Comparison of ENCODE assay signal across 7 cellular contexts in the genomic region with DNA sequence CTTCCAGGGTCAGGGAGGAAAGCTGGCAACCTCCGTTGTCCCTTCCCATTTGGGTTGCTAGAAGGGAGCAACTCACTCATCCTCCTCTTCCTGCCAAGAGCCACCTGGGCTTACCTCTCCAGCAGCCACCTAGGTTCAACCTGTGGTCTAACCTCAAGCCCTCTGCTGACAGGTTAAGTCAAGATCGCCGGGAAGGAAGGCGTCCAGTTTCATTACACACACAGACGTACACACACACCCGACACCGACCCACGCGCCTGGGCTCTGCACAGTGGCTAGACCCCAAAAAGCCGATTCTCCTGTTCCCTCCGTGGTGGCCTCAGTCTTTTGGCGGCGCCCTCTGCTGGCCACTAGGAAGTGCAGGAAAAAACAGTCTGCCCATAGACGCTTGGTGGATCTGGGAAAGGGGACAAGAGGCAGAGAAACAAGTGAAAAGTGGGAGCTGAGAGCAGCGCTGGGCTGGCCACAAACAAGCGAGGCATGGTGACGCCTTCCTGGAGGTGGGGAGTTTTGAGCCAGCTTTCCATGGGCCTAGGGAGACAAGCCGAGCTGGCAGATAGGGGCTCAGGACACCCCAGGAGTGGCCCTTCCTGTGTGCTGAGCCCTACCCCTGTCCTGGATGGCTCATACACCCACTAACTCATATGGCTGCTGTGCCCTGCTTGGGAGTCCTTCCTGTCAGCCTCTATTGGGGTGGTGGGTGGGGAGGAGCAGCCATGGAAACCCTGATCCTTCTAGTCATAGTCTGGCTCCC. TPM values are rescaled to one million over a fixed set of nuclear protein-coding genes. Genes with fewer than 3 reads are reported as not detected.
DNase-seq lines count a peak whose midpoint lies in the region; ATAC-seq and TF ChIP-seq lines count a peak whose summit lies in the region.

No MANE protein-coding gene starts in this region.

- peak overlapping the region; percentile 62 for H3K4me3 ChIP-seq in thymus (ENCODE audit: low read length)

- peaks cover 19% of the 10 kb centered on the region for H3K27me3 ChIP-seq in thymus (ENCODE audit: control insufficient read depth, insufficient read depth)

- TF ChIP-seq EP300 in Ishikawa (IDR thresholded peaks at IDR 0.05; ENCODE audit: borderline replicate concordance): no peak

- peak; percentile 26 for ATAC-seq in GM19043 (IDR thresholded peaks at IDR 0.05; ENCODE audit: low read depth, unreplicated experiment)
- ATAC-seq in omental fat pad (ENCODE audit: low FRiP score): peak; percentile 48
- no peak for ATAC-seq in GM21367 (IDR thresholded peaks at IDR 0.05; ENCODE audit: unreplicated experiment)

- no peaks in the 10 kb centered on the region for H3K9me3 ChIP-seq in thymus (ENCODE audit: control insufficient read depth)

- no peaks in the 10 kb centered on the region for H3K36me3 ChIP-seq in thymus (ENCODE audit: control insufficient read depth, insufficient read depth)

- peaks cover 12% of the 10 kb centered on the region for H3K4me1 ChIP-seq in thymus (ENCODE audit: control insufficient read depth, insufficient read depth, low read length)

- DNase-seq in activated CD8-positive, alpha-beta memory T cell treated with anti-CD3 and anti-CD28 coated beads, Interleukin-2, amount 50 U/mL, for 4 hours: peak; percentile 64
- DNase-seq in fibroblast of gingiva (ENCODE audit: low read depth) (peak; percentile 65), omental fat pad (ENCODE audit: low spot score) (no peak)

- no peak overlapping the region for H3K27ac ChIP-seq in thymus (ENCODE audit: low read depth)

- peak in 2 of 3 donors; percentile 67 to 78 for TF ChIP-seq CTCF in omental fat pad (IDR thresholded peaks at IDR 0.05)

- WGBS in thymus: 9% methylated on average over 18 of the region's 18 CpGs

- TF ChIP-seq RAD21 in Ishikawa (IDR thresholded peaks at IDR 0.05; ENCODE audit: low read depth): peak; percentile 84

TF ChIP-seq in Ishikawa, 13 proteins besides CTCF, POLR2A, EP300 and RAD21:
- TF ChIP-seq, protein P1, sequence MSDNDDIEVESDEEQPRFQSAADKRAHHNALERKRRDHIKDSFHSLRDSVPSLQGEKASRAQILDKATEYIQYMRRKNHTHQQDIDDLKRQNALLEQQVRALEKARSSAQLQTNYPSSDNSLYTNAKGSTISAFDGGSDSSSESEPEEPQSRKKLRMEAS (IDR thresholded peaks at IDR 0.05): peak; percentile 21; the same call in 1 of the 2 replicates
- TF ChIP-seq TAF1 (IDR thresholded peaks at IDR 0.05; ENCODE audit: low read depth): no peak

RNA-seq across cellular contexts. Expression of gene MRPL14, which starts 52.7 kb away (rescaled TPM):
- 10 to 100 TPM; 29.2 to 36.3 (median 35.5) TPM for total RNA-seq in omental fat pad
- 48.4 TPM for polyA plus RNA-seq in thymus

RNA-seq across cellular contexts. Expression of gene TMEM63B, which starts 52.8 kb away (rescaled TPM):
- 10 to 100 TPM; 17.0 to 23.4 (median 20.6) TPM for total RNA-seq in omental fat pad
- polyA plus RNA-seq in thymus: 11.7 TPM
